In genomic region chr6:123873974-123874373, GRCh38 we compare ENCODE assay signal across 8 cellular contexts.
"Had no signal": no experiment of that assay in that cellular context is flagged by ENCODE, and none has a peak within 500 bp of the region (broad histone marks: within the 10 kb centered on the region; RNA-seq: fewer than 3 reads in every experiment).

No MANE protein-coding gene starts in this region.

- H3K27ac ChIP-seq: GM23248, HL-60 had no signal

- H3K9ac ChIP-seq: GM23248 had no signal

- H2AFZ ChIP-seq: GM23248 had no signal

- DNase-seq: GM23248, H9, HCEC 1CT, HFFc6, IMR-90, KG1 had no signal

- H3K4me3 ChIP-seq: GM23248, K562 had no signal
